27 cellular contexts compared by ENCODE assay signal in the genomic region with DNA sequence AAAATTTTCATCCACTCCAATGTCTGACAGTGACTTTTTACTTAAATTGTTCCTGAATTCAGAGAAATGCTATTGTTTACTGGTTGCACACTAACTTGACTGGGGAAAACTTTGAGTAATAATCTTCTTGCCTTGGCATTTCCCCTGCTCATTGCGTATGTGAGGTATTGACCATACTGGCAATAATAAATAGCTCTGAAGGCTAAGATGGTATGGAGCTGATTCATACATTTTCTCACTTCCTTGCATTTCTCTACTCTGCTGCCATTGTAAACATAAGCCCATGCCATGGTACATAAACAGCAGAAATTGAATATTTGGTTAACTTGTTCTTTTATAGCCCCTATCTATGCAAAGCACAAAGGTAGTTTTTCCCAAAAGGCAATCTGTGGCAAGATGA.
DNase-seq lines count a peak whose midpoint lies in the region; ATAC-seq and TF ChIP-seq lines count a peak whose summit lies in the region.
"Had no signal": no experiment of that assay in that cellular context is flagged by ENCODE, and none has a peak within 500 bp of the region (broad histone marks: within the 10 kb centered on the region; RNA-seq: fewer than 3 reads in every experiment).

No MANE protein-coding gene starts in this region.

- H3K36me3 ChIP-seq in KMS-11 (ENCODE audit: insufficient read depth), result no peaks in the 10 kb centered on the region
- H3K36me3 ChIP-seq: left lung had no signal

- H4K20me1 ChIP-seq in KMS-11 (ENCODE audit: insufficient read depth), result no peaks in the 10 kb centered on the region

- H3K36me3 Mint-ChIP-seq in activated T-cell treated with anti-CD3 and anti-CD28 coated beads, Interleukin-2, amount 50 U/mL, for 24 hours (ENCODE audit: low read depth), result no peaks in the 10 kb centered on the region
- no peaks in the 10 kb centered on the region for H3K36me3 Mint-ChIP-seq in stimulated activated effector memory CD8-positive, alpha-beta T cell treated with anti-CD3 and anti-CD28 coated beads, Interleukin-12 subunit alpha, Interleukin-12 subunit beta, amount 100 ng/mL, for 72 hours
- H3K36me3 Mint-ChIP-seq: stimulated activated memory B cell treated with anti-CD40 and anti-IgM and Interleukin-4, amounts not matched to agents 10 μg/mL and 1 μg/mL and 100 μg/mL, for 72 hours had no signal

- no peak overlapping the region for H3K4me3 Mint-ChIP-seq in activated T-cell treated with anti-CD3 and anti-CD28 coated beads, Interleukin-2, amount 50 U/mL, for 24 hours
- no peak overlapping the region for H3K4me3 Mint-ChIP-seq in stimulated activated effector memory CD8-positive, alpha-beta T cell treated with anti-CD3 and anti-CD28 coated beads, Interleukin-12 subunit alpha, Interleukin-12 subunit beta, amount 100 ng/mL, for 72 hours
- H3K4me3 Mint-ChIP-seq: activated naive CD8-positive, alpha-beta T cell treated with anti-CD3 and anti-CD28 coated beads, Interleukin-2, amount 50 U/mL, for 24 hours; activated T-cell treated with anti-CD3 and anti-CD28 coated beads, Interleukin-2, amount 50 U/mL, for 72 hours; CD4-positive, alpha-beta T cell; memory B cell; nephron progenitor cell; stimulated activated memory B cell treated with anti-CD40 and anti-IgM and Interleukin-4, amounts not matched to agents 10 μg/mL and 1 μg/mL and 100 μg/mL, for 72 hours; T-helper 1 cell treated with Interleukin-12 subunit alpha and Interleukin-12 subunit beta and Interleukin-4 antibody, amounts not matched to agents 30 μg/mL and 1 μg/mL, for 36 hours had no signal

- H3K27me3 ChIP-seq in KMS-11 (ENCODE audit: insufficient read depth, low read depth), result no peaks in the 10 kb centered on the region
- H3K27me3 ChIP-seq: left lung had no signal

- H3K9me3 Mint-ChIP-seq in activated T-cell treated with anti-CD3 and anti-CD28 coated beads, Interleukin-2, amount 50 U/mL, for 24 hours, result no peaks in the 10 kb centered on the region
- H3K9me3 Mint-ChIP-seq in stimulated activated effector memory CD8-positive, alpha-beta T cell treated with anti-CD3 and anti-CD28 coated beads, Interleukin-12 subunit alpha, Interleukin-12 subunit beta, amount 100 ng/mL, for 72 hours, result no peaks in the 10 kb centered on the region
- H3K9me3 Mint-ChIP-seq: activated naive CD8-positive, alpha-beta T cell treated with anti-CD3 and anti-CD28 coated beads, Interleukin-2, amount 50 U/mL, for 24 hours; CD4-positive, alpha-beta T cell; memory B cell; nephron progenitor cell; stimulated activated memory B cell treated with anti-CD40 and anti-IgM and Interleukin-4, amounts not matched to agents 10 μg/mL and 1 μg/mL and 100 μg/mL, for 72 hours; T-helper 1 cell treated with Interleukin-12 subunit alpha and Interleukin-12 subunit beta and Interleukin-4 antibody, amounts not matched to agents 30 μg/mL and 1 μg/mL, for 36 hours had no signal

- H3K4me2 ChIP-seq in KMS-11, result peak overlapping the region; percentile 55

- CTCF ChIA-PET in GM10248 (lab: Yijun Ruan, JAX), result interaction anchor here (1.3 to 3.6 kb wide), 6 partner anchors 10 to 434 kb away, joined by 4 to 14 read pairs (median 8); no protein-coding TSS in a partner anchor

- H3K27me3 Mint-ChIP-seq in activated T-cell treated with anti-CD3 and anti-CD28 coated beads, Interleukin-2, amount 50 U/mL, for 24 hours, result no peaks in the 10 kb centered on the region
- H3K27me3 Mint-ChIP-seq: activated naive CD8-positive, alpha-beta T cell treated with anti-CD3 and anti-CD28 coated beads, Interleukin-2, amount 50 U/mL, for 24 hours; CD4-positive, alpha-beta T cell; memory B cell; stimulated activated memory B cell treated with anti-CD40 and anti-IgM and Interleukin-4, amounts not matched to agents 10 μg/mL and 1 μg/mL and 100 μg/mL, for 72 hours had no signal

- H3K4me3 ChIP-seq in KMS-11 (IDR thresholded peaks at IDR 0.05; ENCODE audit: insufficient read depth, low read depth, low read length), result no peak overlapping the region
- H3K4me3 ChIP-seq: GM23248, left lung, SK-N-MC had no signal

- TF ChIP-seq CTCF in KMS-11 (conservative IDR thresholded peaks at IDR 0.05; ENCODE audit: low read depth, low read length) (no peak), GM10248 (IDR thresholded peaks at IDR 0.05; ENCODE audit: control extremely low read depth, extremely low read depth, low read depth, missing control alignments) (no peak)

- ATAC-seq in stimulated activated effector memory CD8-positive, alpha-beta T cell treated with anti-CD3 and anti-CD28 coated beads, Interleukin-12 subunit alpha, Interleukin-12 subunit beta, amount 100 ng/mL, for 72 hours, result peak; percentile 66
- no peak for ATAC-seq in HG03135 (IDR thresholded peaks at IDR 0.05; ENCODE audit: unreplicated experiment)
- ATAC-seq: left lung; stimulated activated memory B cell treated with anti-CD40 and anti-IgM and Interleukin-4, amounts not matched to agents 10 μg/mL and 1 μg/mL and 100 μg/mL, for 72 hours had no signal

- peaks cover 22% of the 10 kb centered on the region for H3K4me1 Mint-ChIP-seq in activated T-cell treated with anti-CD3 and anti-CD28 coated beads, Interleukin-2, amount 50 U/mL, for 24 hours (ENCODE audit: low read depth)
- H3K4me1 Mint-ChIP-seq in stimulated activated effector memory CD8-positive, alpha-beta T cell treated with anti-CD3 and anti-CD28 coated beads, Interleukin-12 subunit alpha, Interleukin-12 subunit beta, amount 100 ng/mL, for 72 hours, result peaks cover 6% of the 10 kb centered on the region
- H3K4me1 Mint-ChIP-seq: nephron progenitor cell had no signal

- H3K9ac ChIP-seq in KMS-11, result no peak overlapping the region
- H3K9ac ChIP-seq: GM23248 had no signal

- H3K4me1 ChIP-seq in KMS-11 (ENCODE audit: low read depth, poor library complexity, severe bottlenecking), result peaks cover 93% of the 10 kb centered on the region
- H3K4me1 ChIP-seq: left lung had no signal

- no peaks in the 10 kb centered on the region for H3K79me2 ChIP-seq in KMS-11 (ENCODE audit: insufficient read depth, low read depth)

- POLR2A ChIA-PET in GM10248 (lab: Yijun Ruan, JAX), result no interaction called here

- H2AFZ ChIP-seq in KMS-11 (ENCODE audit: low read depth), result no peak overlapping the region
- H2AFZ ChIP-seq: GM23248 had no signal

- no peak for DNase-seq in activated T-cell treated with anti-CD3 and anti-CD28 coated beads, Interleukin-2, amount 50 U/mL, for 24 hours
- no peak for DNase-seq in activated T-cell treated with anti-CD3 and anti-CD28 coated beads, Interleukin-2, amount 50 U/mL, for 1 hour
- DNase-seq in fibroblast of gingiva (ENCODE audit: low read depth) (peak; percentile 49), CD1c-positive myeloid dendritic cell (ENCODE audit: extremely low spot score) (no peak), GM10248 (ENCODE audit: extremely low spot score) (no peak)
- no peak for DNase-seq in stimulated activated effector memory CD8-positive, alpha-beta T cell treated with anti-CD3 and anti-CD28 coated beads, Interleukin-12 subunit alpha, Interleukin-12 subunit beta, amount 100 ng/mL, for 72 hours (ENCODE audit: low spot score in 2 of 2)
- DNase-seq: 8988T; activated naive CD4-positive, alpha-beta T cell; activated naive CD8-positive, alpha-beta T cell treated with anti-CD3 and anti-CD28 coated beads, Interleukin-2, amount 50 U/mL, for 24 hours; activated T-cell treated with anti-CD3 and anti-CD28 coated beads, Interleukin-2, amount 50 U/mL, for 72 hours; CD4-positive, alpha-beta T cell; dermis blood vessel endothelial cell; GM23248; islet precursor cell; KBM-7; left lung; MM.1S; NCI-H1436; NCI-H2081; NCI-H526; nephron progenitor cell had no signal

- peak overlapping the region; percentile 31 for H3K27ac Mint-ChIP-seq in activated T-cell treated with anti-CD3 and anti-CD28 coated beads, Interleukin-2, amount 50 U/mL, for 24 hours
- H3K27ac Mint-ChIP-seq in stimulated activated effector memory CD8-positive, alpha-beta T cell treated with anti-CD3 and anti-CD28 coated beads, Interleukin-12 subunit alpha, Interleukin-12 subunit beta, amount 100 ng/mL, for 72 hours, result no peak overlapping the region
- H3K27ac Mint-ChIP-seq: activated naive CD8-positive, alpha-beta T cell treated with anti-CD3 and anti-CD28 coated beads, Interleukin-2, amount 50 U/mL, for 24 hours; activated T-cell treated with anti-CD3 and anti-CD28 coated beads, Interleukin-2, amount 50 U/mL, for 72 hours; CD4-positive, alpha-beta T cell; memory B cell; nephron progenitor cell; stimulated activated memory B cell treated with anti-CD40 and anti-IgM and Interleukin-4, amounts not matched to agents 10 μg/mL and 1 μg/mL and 100 μg/mL, for 72 hours; T-helper 1 cell treated with Interleukin-12 subunit alpha and Interleukin-12 subunit beta and Interleukin-4 antibody, amounts not matched to agents 30 μg/mL and 1 μg/mL, for 36 hours had no signal

- H3K27ac ChIP-seq in KMS-11, result no peak overlapping the region
- H3K27ac ChIP-seq: GM23248, left lung, SK-N-MC had no signal
